Comparison of ENCODE assay signal across 13 cellular contexts in genomic region chr2:201465524-201465971, GRCh38. TPM values are rescaled to one million over a fixed set of nuclear protein-coding genes. Genes with fewer than 3 reads are reported as not detected.
DNase-seq lines count a peak whose midpoint lies in the region; ATAC-seq and TF ChIP-seq lines count a peak whose summit lies in the region.
"Had no signal": no experiment of that assay in that cellular context is flagged by ENCODE, and none has a peak within 500 bp of the region (broad histone marks: within the 10 kb centered on the region; RNA-seq: fewer than 3 reads in every experiment).

No MANE protein-coding gene starts in this region.

- H3K4me3 ChIP-seq in WERI-Rb-1 (ENCODE audit: low read depth, low read length) = no peak overlapping the region
- H3K4me3 ChIP-seq: BLaER1 treated with 17β-estradiol and CSF1 and Interleukin-3, amounts not matched to agents 10 nM and 100 nM; SJSA1; skin epidermis had no signal

- no peaks in the 10 kb centered on the region for H3K9me3 ChIP-seq in WERI-Rb-1 (ENCODE audit: severe bottlenecking)
- H3K9me3 ChIP-seq: SJSA1 had no signal

- H3K9me3 Mint-ChIP-seq in stimulated activated naive CD8-positive, alpha-beta T cell treated with anti-CD3 and anti-CD28 coated beads, Interleukin-15, amount 100 ng/mL, for 72 hours = peaks cover 0 to 4% of the 10 kb centered on the region in 2 donors
- H3K9me3 Mint-ChIP-seq: activated naive CD4-positive, alpha-beta T cell treated with anti-CD3 and anti-CD28 coated beads, Interleukin-2, amount 50 U/mL, for 72 hours had no signal

- peaks cover 11% of the 10 kb centered on the region for H3K4me1 Mint-ChIP-seq in stimulated activated naive CD8-positive, alpha-beta T cell treated with anti-CD3 and anti-CD28 coated beads, Interleukin-15, amount 100 ng/mL, for 72 hours

- DNase-seq in Daoy (ENCODE audit: low read depth) = peak; percentile 11
- DNase-seq in WERI-Rb-1 = no peak
- DNase-seq in Right ventricle myocardium superior = no peak
- peak; percentile 15 for DNase-seq in putamen (ENCODE audit: low spot score)
- DNase-seq in stimulated activated naive CD8-positive, alpha-beta T cell treated with anti-CD3 and anti-CD28 coated beads, Interleukin-15, amount 100 ng/mL, for 72 hours = no peak
- DNase-seq: activated CD4-positive, alpha-beta T cell treated with anti-CD3 and anti-CD28 coated beads, Interleukin-2, amount 10 ng/mL, durations not matched to agents 7 days and 5 days had no signal

- H3K27me3 ChIP-seq in WERI-Rb-1 (ENCODE audit: insufficient read depth, low read depth, severe bottlenecking) = no peaks in the 10 kb centered on the region
- H3K27me3 ChIP-seq: BLaER1 treated with 17β-estradiol and CSF1 and Interleukin-3, amounts not matched to agents 10 nM and 100 nM; SJSA1 had no signal

- intact Hi-C loops in Right ventricle myocardium superior (cut with DNase I) = no loop called here

- H3K36me3 ChIP-seq in WERI-Rb-1 = peaks cover 88% of the 10 kb centered on the region

- H3K27ac ChIP-seq in WERI-Rb-1 = peak overlapping the region; percentile 64
- H3K27ac ChIP-seq: BLaER1 treated with 17β-estradiol and CSF1 and Interleukin-3, amounts not matched to agents 10 nM and 100 nM; SJSA1 had no signal

- TF ChIP-seq CTCF in WERI-Rb-1 (IDR thresholded peaks at IDR 0.05; ENCODE audit: low read depth, low read length) = no peak

- no peak overlapping the region for H3K4me3 Mint-ChIP-seq in stimulated activated naive CD8-positive, alpha-beta T cell treated with anti-CD3 and anti-CD28 coated beads, Interleukin-15, amount 100 ng/mL, for 72 hours
- H3K4me3 Mint-ChIP-seq: activated CD4-positive, alpha-beta T cell treated with anti-CD3 and anti-CD28 coated beads, Interleukin-2, amount 10 ng/mL, durations not matched to agents 7 days and 5 days had no signal

- no peak overlapping the region for H3K27ac Mint-ChIP-seq in stimulated activated naive CD8-positive, alpha-beta T cell treated with anti-CD3 and anti-CD28 coated beads, Interleukin-15, amount 100 ng/mL, for 72 hours
- H3K27ac Mint-ChIP-seq: activated CD4-positive, alpha-beta T cell treated with anti-CD3 and anti-CD28 coated beads, Interleukin-2, amount 10 ng/mL, durations not matched to agents 7 days and 5 days had no signal

- no peaks in the 10 kb centered on the region for H3K27me3 Mint-ChIP-seq in stimulated activated naive CD8-positive, alpha-beta T cell treated with anti-CD3 and anti-CD28 coated beads, Interleukin-15, amount 100 ng/mL, for 72 hours
- H3K27me3 Mint-ChIP-seq: activated CD4-positive, alpha-beta T cell treated with anti-CD3 and anti-CD28 coated beads, Interleukin-2, amount 10 ng/mL, durations not matched to agents 7 days and 5 days had no signal

- ATAC-seq in Right ventricle myocardium superior (ENCODE audit: poor library complexity) (peak; percentile 71), HG02970 (IDR thresholded peaks at IDR 0.05; ENCODE audit: low FRiP score, unreplicated experiment) (no peak), GM21381 (IDR thresholded peaks at IDR 0.05; ENCODE audit: unreplicated experiment) (no peak), HG02623 (IDR thresholded peaks at IDR 0.05; ENCODE audit: unreplicated experiment) (no peak)
- no peak for ATAC-seq in stimulated activated naive CD8-positive, alpha-beta T cell treated with anti-CD3 and anti-CD28 coated beads, Interleukin-15, amount 100 ng/mL, for 72 hours
- ATAC-seq: activated naive CD4-positive, alpha-beta T cell treated with anti-CD3 and anti-CD28 coated beads, Interleukin-2, amount 50 U/mL, for 72 hours had no signal

RNA-seq across cellular contexts. Expression of gene STRADB, which starts 14.0 kb away (rescaled TPM):
- total RNA-seq in Daoy (2014; rRNA removed; shearing (Covaris generic)) = 14.1 and 62.7 TPM in 2 replicates
- total RNA-seq in Right ventricle myocardium superior = 84.3 TPM

RNA-seq across cellular contexts. Expression of gene TRAK2, which starts 14.3 kb away (rescaled TPM):
- 14.2 and 17.6 TPM in 2 replicates for total RNA-seq in Daoy (2014; rRNA removed; shearing (Covaris generic))
- 163 TPM for total RNA-seq in Right ventricle myocardium superior

Comparison
In these comparisons a context has a peak if more than half of its experiments do, and no peak if none do; other contexts are left out.
1. DNase-seq: peak in Daoy (single experiment) and putamen (single experiment); none in WERI-Rb-1 (single experiment), Right ventricle myocardium superior (single experiment) and stimulated activated naive CD8-positive, alpha-beta T cell treated with anti-CD3 and anti-CD28 coated beads, Interleukin-15, amount 100 ng/mL, for 72 hours (0 of 2).